Comparison of ENCODE assay signal across 22 cellular contexts in the genomic region with DNA sequence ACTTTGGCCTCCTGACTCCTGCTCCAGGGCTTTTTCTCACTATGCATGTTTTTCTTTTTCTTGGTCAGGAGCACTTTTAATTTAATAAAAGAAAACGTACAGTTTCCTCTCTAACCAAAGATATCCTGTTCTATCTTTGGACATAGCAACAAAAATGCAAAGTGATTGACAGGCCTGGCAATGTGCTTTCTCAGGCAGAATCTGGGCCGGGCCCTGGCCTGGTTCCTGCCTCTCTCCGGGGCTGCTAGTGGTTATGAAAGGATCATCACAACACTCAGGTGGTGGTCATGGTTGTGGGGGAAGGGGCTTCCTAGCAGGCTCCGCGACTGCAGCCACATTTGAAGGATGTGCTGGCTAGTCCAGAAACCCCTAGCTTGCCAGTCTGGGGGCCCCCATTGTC.
DNase-seq lines count a peak whose midpoint lies in the region; ATAC-seq and TF ChIP-seq lines count a peak whose summit lies in the region.
"Had no signal": no experiment of that assay in that cellular context is flagged by ENCODE, and none has a peak within 500 bp of the region (broad histone marks: within the 10 kb centered on the region; RNA-seq: fewer than 3 reads in every experiment).

No MANE protein-coding gene starts in this region.

- H4K20me1 ChIP-seq in BLaER1: no peaks in the 10 kb centered on the region

- no peaks in the 10 kb centered on the region for H3K36me3 Mint-ChIP-seq in activated CD8-positive, alpha-beta memory T cell treated with anti-CD3 and anti-CD28 coated beads, Interleukin-2, amount 10 ng/mL, durations not matched to agents 7 days and 5 days
- H3K36me3 Mint-ChIP-seq in CD8-positive, alpha-beta T cell: no peaks in the 10 kb centered on the region
- H3K36me3 Mint-ChIP-seq: CD4-positive, CD25-positive, alpha-beta regulatory T cell; CD8-positive, alpha-beta memory T cell had no signal

- CTCF ChIA-PET in activated CD8-positive, alpha-beta memory T cell treated with anti-CD3 and anti-CD28 coated beads, Interleukin-2, amount 10 ng/mL, durations not matched to agents 7 days and 5 days (lab: Charles Lee): no interaction called here
- CTCF ChIA-PET in HEK293T (lab: Yijun Ruan, JAX): no interaction called here
- CTCF ChIA-PET in CD8-positive, alpha-beta T cell (lab: Charles Lee): no interaction called here

- H3K9me3 ChIP-seq in BLaER1 (peaks cover 22% of the 10 kb centered on the region), thymus (ENCODE audit: control insufficient read depth) (no peaks in the 10 kb centered on the region)
- no peaks in the 10 kb centered on the region for H3K9me3 ChIP-seq in CD8-positive, alpha-beta T cell (ENCODE audit: low read length)
- H3K9me3 ChIP-seq: BE2C, HAP-1 had no signal

- H3K4me1 ChIP-seq in BLaER1: peaks cover 76% of the 10 kb centered on the region
- H3K4me1 ChIP-seq in thymus (ENCODE audit: control insufficient read depth, insufficient read depth, low read length): peaks cover 55% of the 10 kb centered on the region
- no peaks in the 10 kb centered on the region for H3K4me1 ChIP-seq in CD8-positive, alpha-beta T cell (ENCODE audit: insufficient read depth, low read length)
- H3K4me1 ChIP-seq: BE2C, HAP-1 had no signal

- WGBS in thymus: 62% methylated on average over 5 of the region's 5 CpGs

- no peaks in the 10 kb centered on the region for H3K9me3 Mint-ChIP-seq in activated CD8-positive, alpha-beta memory T cell treated with anti-CD3 and anti-CD28 coated beads, Interleukin-2, amount 10 ng/mL, durations not matched to agents 7 days and 5 days (ENCODE audit: low read depth)
- no peaks in the 10 kb centered on the region for H3K9me3 Mint-ChIP-seq in CD8-positive, alpha-beta T cell

- H3K27ac ChIP-seq in BLaER1 (peak overlapping the region; percentile 74), thymus (ENCODE audit: low read depth) (peak overlapping the region; percentile 62)
- H3K27ac ChIP-seq in CD8-positive, alpha-beta T cell (ENCODE audit: low read depth, low read length): no peak overlapping the region
- H3K27ac ChIP-seq: C4-2B had no signal

- H3K4me3 ChIP-seq in BLaER1: peak overlapping the region; percentile 7; the same call in 1 of the 2 replicates
- H3K4me3 ChIP-seq in thymus (ENCODE audit: low read length): no peak overlapping the region
- no peak overlapping the region for H3K4me3 ChIP-seq in CD8-positive, alpha-beta T cell (ENCODE audit: low read depth, low read length)
- H3K4me3 ChIP-seq: A549, GM12878, HAP-1 had no signal

- ATAC-seq in activated CD8-positive, alpha-beta memory T cell treated with anti-CD3 and anti-CD28 coated beads, Interleukin-2, amount 10 ng/mL, durations not matched to agents 7 days and 5 days: no peak
- no peak for ATAC-seq in CD8-positive, alpha-beta T cell
- no peak for ATAC-seq in HG03159 (IDR thresholded peaks at IDR 0.05; ENCODE audit: unreplicated experiment)
- ATAC-seq: A549, GM12878 had no signal

- H3K27me3 Mint-ChIP-seq in activated CD8-positive, alpha-beta memory T cell treated with anti-CD3 and anti-CD28 coated beads, Interleukin-2, amount 10 ng/mL, durations not matched to agents 7 days and 5 days: peaks cover 21% of the 10 kb centered on the region
- no peaks in the 10 kb centered on the region for H3K27me3 Mint-ChIP-seq in CD8-positive, alpha-beta T cell (ENCODE audit: low read depth)

- H3K27me3 ChIP-seq in BLaER1 (no peaks in the 10 kb centered on the region), thymus (ENCODE audit: control insufficient read depth, insufficient read depth) (no peaks in the 10 kb centered on the region)
- H3K27me3 ChIP-seq in CD8-positive, alpha-beta T cell (ENCODE audit: insufficient read depth, low read length): no peaks in the 10 kb centered on the region
- H3K27me3 ChIP-seq: BE2C had no signal

- peak overlapping the region; percentile 20; the same call in 1 of the 2 replicates for H3K9ac ChIP-seq in BLaER1

- H3K4me3 Mint-ChIP-seq in activated CD8-positive, alpha-beta memory T cell treated with anti-CD3 and anti-CD28 coated beads, Interleukin-2, amount 10 ng/mL, durations not matched to agents 7 days and 5 days: no peak overlapping the region
- H3K4me3 Mint-ChIP-seq in CD8-positive, alpha-beta T cell: no peak overlapping the region
- H3K4me3 Mint-ChIP-seq: CD4-positive, CD25-positive, alpha-beta regulatory T cell; CD8-positive, alpha-beta memory T cell had no signal

- H3K36me3 ChIP-seq in BLaER1 (no peaks in the 10 kb centered on the region), thymus (ENCODE audit: control insufficient read depth, insufficient read depth) (no peaks in the 10 kb centered on the region)
- H3K36me3 ChIP-seq in CD8-positive, alpha-beta T cell (ENCODE audit: insufficient read depth, low read length): no peaks in the 10 kb centered on the region
- H3K36me3 ChIP-seq: BE2C, HAP-1 had no signal

- peak overlapping the region; percentile 72 for H3K4me2 ChIP-seq in BLaER1
- H3K4me2 ChIP-seq: A549 had no signal

- peak; percentile 26 for DNase-seq in activated CD8-positive, alpha-beta memory T cell treated with anti-CD3 and anti-CD28 coated beads, Interleukin-2, amount 50 U/mL, for 48 hours
- DNase-seq in activated CD8-positive, alpha-beta memory T cell treated with anti-CD3 and anti-CD28 coated beads, Interleukin-2, amount 10 ng/mL, durations not matched to agents 7 days and 5 days: no peak
- DNase-seq in HEK293T (ENCODE audit: extremely low spot score): no peak
- DNase-seq in CD8-positive, alpha-beta T cell: no peak
- DNase-seq: 8988T; ACHN; AML-193; BE2C; CD4-positive, CD25-positive, alpha-beta regulatory T cell; CD8-positive, alpha-beta memory T cell; DMS 273 treated with DMSO at 0.1 percent for 48 hours; DMS79; EL; GDM1; GOT3 had no signal

- intact Hi-C loops in CD8-positive, alpha-beta T cell (cut with DNase I, micrococcal nuclease): no loop called here

- no peaks in the 10 kb centered on the region for H3K4me1 Mint-ChIP-seq in activated CD8-positive, alpha-beta memory T cell treated with anti-CD3 and anti-CD28 coated beads, Interleukin-2, amount 10 ng/mL, durations not matched to agents 7 days and 5 days
- no peaks in the 10 kb centered on the region for H3K4me1 Mint-ChIP-seq in CD8-positive, alpha-beta T cell (ENCODE audit: low read depth)
- H3K4me1 Mint-ChIP-seq: CD4-positive, CD25-positive, alpha-beta regulatory T cell; CD8-positive, alpha-beta memory T cell had no signal

- H3K27ac Mint-ChIP-seq in activated CD8-positive, alpha-beta memory T cell treated with anti-CD3 and anti-CD28 coated beads, Interleukin-2, amount 10 ng/mL, durations not matched to agents 7 days and 5 days: no peak overlapping the region
- H3K27ac Mint-ChIP-seq in CD8-positive, alpha-beta T cell: no peak overlapping the region
- H3K27ac Mint-ChIP-seq: CD4-positive, CD25-positive, alpha-beta regulatory T cell; CD8-positive, alpha-beta memory T cell had no signal

- no peak for TF ChIP-seq CTCF in CD8-positive, alpha-beta T cell (IDR thresholded peaks at IDR 0.05)

- POLR2A ChIA-PET in HEK293T (lab: Yijun Ruan, JAX): no interaction called here
- POLR2A ChIA-PET in CD8-positive, alpha-beta T cell (lab: Charles Lee): no interaction called here

TF ChIP-seq in HEK293T, 16 proteins besides CTCF, POLR2A, EP300 and RAD21:
- TF ChIP-seq LEF1 (IDR thresholded peaks at IDR 0.05; ENCODE audit: borderline replicate concordance): no peak
- TF ChIP-seq, protein P1, sequence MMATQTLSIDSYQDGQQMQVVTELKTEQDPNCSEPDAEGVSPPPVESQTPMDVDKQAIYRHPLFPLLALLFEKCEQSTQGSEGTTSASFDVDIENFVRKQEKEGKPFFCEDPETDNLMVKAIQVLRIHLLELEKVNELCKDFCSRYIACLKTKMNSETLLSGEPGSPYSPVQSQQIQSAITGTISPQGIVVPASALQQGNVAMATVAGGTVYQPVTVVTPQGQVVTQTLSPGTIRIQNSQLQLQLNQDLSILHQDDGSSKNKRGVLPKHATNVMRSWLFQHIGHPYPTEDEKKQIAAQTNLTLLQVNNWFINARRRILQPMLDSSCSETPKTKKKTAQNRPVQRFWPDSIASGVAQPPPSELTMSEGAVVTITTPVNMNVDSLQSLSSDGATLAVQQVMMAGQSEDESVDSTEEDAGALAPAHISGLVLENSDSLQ (IDR thresholded peaks at IDR 0.05): peak; percentile 37
